Comparison of ENCODE assay signal across 21 cellular contexts in the genomic region with DNA sequence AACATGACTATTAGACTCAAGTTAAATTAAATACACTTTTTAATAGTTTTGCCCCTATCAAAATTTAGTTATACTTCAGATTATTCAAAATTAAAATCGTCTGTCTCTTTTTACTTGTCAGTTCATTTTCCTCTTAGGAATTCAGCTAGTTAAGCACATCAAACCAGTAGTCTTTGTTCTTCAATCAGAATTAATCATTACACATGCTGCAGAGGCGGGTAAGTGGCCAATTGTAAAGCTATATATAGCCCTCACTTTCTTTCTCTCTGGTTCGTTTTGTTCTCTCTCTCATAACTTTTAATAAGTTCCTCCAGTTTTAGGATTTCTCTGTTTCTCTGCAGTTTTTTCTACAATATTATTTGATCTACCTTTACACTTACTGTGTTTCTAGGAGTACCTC.
DNase-seq lines count a peak whose midpoint lies in the region; ATAC-seq and TF ChIP-seq lines count a peak whose summit lies in the region.
"Had no signal": no experiment of that assay in that cellular context is flagged by ENCODE, and none has a peak within 500 bp of the region (broad histone marks: within the 10 kb centered on the region; RNA-seq: fewer than 3 reads in every experiment).

No MANE protein-coding gene starts in this region.

- DNase-seq in DND-41: no peak
- peak; percentile 30 for DNase-seq in kidney tubule cell (ENCODE audit: low spot score)
- peak; percentile 17 for DNase-seq in putamen (ENCODE audit: low spot score)
- DNase-seq in DMS 273 (lab: John Stamatoyannopoulos, UW; ENCODE audit: unreplicated experiment): no peak
- DNase-seq in EL: no peak
- DNase-seq: 8988T; ACHN; AML-193; BE2C; CD4-positive, alpha-beta T cell; CD8-positive, alpha-beta memory T cell; DMS79 treated with DMSO at 0.1 percent for 48 hours; GDM1; GOT3; HFFc6 had no signal

- TF ChIP-seq CTCF in DND-41 (IDR thresholded peaks at IDR 0.05; ENCODE audit: borderline replicate concordance, extremely low read depth, low read length, poor library complexity, severe bottlenecking): no peak

- ATAC-seq in DND-41 (ENCODE audit: insufficient read depth, low read depth) (no peak), HG03432 (IDR thresholded peaks at IDR 0.05; ENCODE audit: unreplicated experiment) (peak; percentile 64), GM19351 (IDR thresholded peaks at IDR 0.05; ENCODE audit: unreplicated experiment) (no peak)
- ATAC-seq: A549, GM12878 had no signal

- H3K4me2 ChIP-seq in DND-41 (ENCODE audit: insufficient read depth, low read length): no peak overlapping the region
- H3K4me2 ChIP-seq: A549; BLaER1 treated with 17β-estradiol and CSF1 and Interleukin-3, amounts not matched to agents 10 nM and 100 nM had no signal

- H3K9me3 ChIP-seq in DND-41 (ENCODE audit: insufficient read depth, low read length, severe bottlenecking): no peaks in the 10 kb centered on the region
- H3K9me3 ChIP-seq: A549; BE2C; BLaER1 treated with 17β-estradiol and CSF1 and Interleukin-3, amounts not matched to agents 10 nM and 100 nM; HAP-1 had no signal

- no peaks in the 10 kb centered on the region for H3K36me3 ChIP-seq in DND-41 (ENCODE audit: insufficient read depth, low read length)
- H3K36me3 ChIP-seq: BE2C; BLaER1 treated with 17β-estradiol and CSF1 and Interleukin-3, amounts not matched to agents 10 nM and 100 nM; HAP-1 had no signal

- no peaks in the 10 kb centered on the region for H4K20me1 ChIP-seq in DND-41 (ENCODE audit: insufficient read depth, low read length)
- H4K20me1 ChIP-seq: BLaER1 treated with 17β-estradiol and CSF1 and Interleukin-3, amounts not matched to agents 10 nM and 100 nM had no signal

- no peaks in the 10 kb centered on the region for H3K79me2 ChIP-seq in DND-41 (ENCODE audit: insufficient read depth, low read length)

- H3K27ac ChIP-seq in DND-41 (ENCODE audit: low read length): no peak overlapping the region
- H3K27ac ChIP-seq: A549; BLaER1 treated with 17β-estradiol and CSF1 and Interleukin-3, amounts not matched to agents 10 nM and 100 nM had no signal

- no peaks in the 10 kb centered on the region for H3K27me3 ChIP-seq in DND-41 (ENCODE audit: insufficient read depth, low read length, poor library complexity)
- H3K27me3 ChIP-seq: BE2C; BLaER1 treated with 17β-estradiol and CSF1 and Interleukin-3, amounts not matched to agents 10 nM and 100 nM had no signal

- no peak overlapping the region for H3K4me3 ChIP-seq in DND-41 (ENCODE audit: low read depth in 1 of 2, low read length in 2 of 2)
- H3K4me3 ChIP-seq: A549; BLaER1 treated with 17β-estradiol and CSF1 and Interleukin-3, amounts not matched to agents 10 nM and 100 nM; GM12878; HAP-1 had no signal

- no peak overlapping the region for H3K9ac ChIP-seq in DND-41 (ENCODE audit: low read depth, low read length)
- H3K9ac ChIP-seq: BLaER1 treated with 17β-estradiol and CSF1 and Interleukin-3, amounts not matched to agents 10 nM and 100 nM had no signal

- H2AFZ ChIP-seq in DND-41 (ENCODE audit: low read depth, low read length): peak overlapping the region; percentile 33; the same call in 1 of the 2 replicates

- H3K4me1 ChIP-seq in DND-41 (ENCODE audit: insufficient read depth, low read length): no peaks in the 10 kb centered on the region
- H3K4me1 ChIP-seq: A549; BE2C; BLaER1 treated with 17β-estradiol and CSF1 and Interleukin-3, amounts not matched to agents 10 nM and 100 nM; HAP-1 had no signal

Comparison
In these comparisons a context has a peak if more than half of its experiments do, and no peak if none do; other contexts are left out.
1. DNase-seq: peak in kidney tubule cell (single experiment) and putamen (single experiment); none in DND-41 (single experiment), DMS 273 (single experiment) and EL (single experiment).